ENCODE assay signal across 8 cellular contexts in the genomic region with DNA sequence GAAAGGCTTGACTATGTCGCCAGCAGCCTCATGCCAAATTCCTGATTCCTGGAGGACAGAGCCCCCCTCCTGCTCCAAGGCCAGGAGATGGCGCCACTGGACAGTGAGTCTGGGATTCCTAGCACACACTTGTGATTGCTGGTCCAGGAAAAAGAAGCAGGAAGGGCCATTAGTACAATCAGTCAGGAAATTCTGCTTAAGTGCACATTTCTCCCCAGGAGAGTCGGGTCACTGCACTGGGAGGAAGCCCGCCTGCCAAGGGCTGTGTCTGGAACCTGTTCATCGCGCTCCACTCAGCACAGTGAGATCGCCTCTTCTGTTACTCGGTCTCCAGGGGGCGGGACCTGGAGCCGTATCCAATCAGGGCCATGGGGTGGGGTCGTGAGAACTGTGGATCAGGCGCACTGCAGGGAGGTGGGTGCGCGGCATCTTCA.
A peak's percentile ranks its signal among the peaks of the same experiment; 100 is the strongest.
DNase-seq lines count a peak whose midpoint lies in the region; ATAC-seq and TF ChIP-seq lines count a peak whose summit lies in the region.

No MANE protein-coding gene starts in this region.

- peak overlapping the region; percentile 65 for H3K4me3 ChIP-seq in coronary artery

- ATAC-seq in GM21619 (IDR thresholded peaks at IDR 0.05; ENCODE audit: unreplicated experiment) = no peak
- no peak for ATAC-seq in HG02852 (IDR thresholded peaks at IDR 0.05; ENCODE audit: unreplicated experiment)

- DNase-seq in ELR (ENCODE audit: low read depth) (peak; percentile 48), NCI-H187 (lab: John Stamatoyannopoulos, UW) (peak; percentile 2 to 15), coronary artery (ENCODE audit: low spot score) (peak; percentile 75), kidney tubule cell (ENCODE audit: low spot score) (peak; percentile 76), NCI-H2081 treated with DMSO at 0.1 percent for 48 hours (lab: John Stamatoyannopoulos, UW) (no peak)
- DNase-seq in stimulated activated CD4-positive, alpha-beta T cell treated with anti-CD3 and anti-CD28 coated beads, Interleukin-4, amount 100 ng/mL, for 1 hour = peak; percentile 17

- TF ChIP-seq CTCF in coronary artery (IDR thresholded peaks at IDR 0.05) = peak; percentile 58

- no peak overlapping the region for H3K27ac ChIP-seq in coronary artery
